In the genomic region with DNA sequence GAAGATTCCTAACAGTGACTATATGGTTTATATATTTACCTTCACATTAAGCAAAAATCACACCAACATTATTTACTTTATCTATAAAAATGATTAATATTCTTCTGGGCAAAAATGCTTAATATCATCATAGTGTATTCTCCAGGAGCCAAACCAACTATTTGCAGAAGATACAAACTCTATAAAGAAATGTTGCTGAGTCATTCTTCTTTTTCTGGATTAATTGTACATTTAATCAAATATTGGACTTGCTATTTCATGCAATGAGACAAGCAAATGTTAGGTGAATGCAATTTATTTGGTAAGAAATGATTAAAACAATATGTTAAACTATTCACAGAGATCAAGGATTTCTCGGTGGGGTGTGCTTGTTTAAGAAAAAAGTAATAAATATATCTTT, we compare ENCODE assay signal across 15 cellular contexts.
A peak's percentile ranks its signal among the peaks of the same experiment; 100 is the strongest.
DNase-seq lines count a peak whose midpoint lies in the region; ATAC-seq, FAIRE-seq and TF ChIP-seq lines count a peak whose summit lies in the region.
"Had no signal": no experiment of that assay in that cellular context is flagged by ENCODE, and none has a peak within 500 bp of the region (broad histone marks: within the 10 kb centered on the region; RNA-seq: fewer than 3 reads in every experiment).

No MANE protein-coding gene starts in this region.

- no peak for TF ChIP-seq RAD21 in HepG2 (CRISPR knock-in tag; IDR thresholded peaks at IDR 0.05)

- no peaks in the 10 kb centered on the region for H3K36me3 ChIP-seq in HepG2 (replicated peaks in 1 of 2; ENCODE audit: control insufficient read depth in 1 of 2, insufficient read depth in 2 of 2, low read length in 2 of 2)
- H3K36me3 ChIP-seq in right lobe of liver = no peaks in the 10 kb centered on the region
- no peaks in the 10 kb centered on the region for H3K36me3 ChIP-seq in adipocyte (ENCODE audit: control insufficient read depth, insufficient read depth, low read length, severe bottlenecking)
- H3K36me3 ChIP-seq: BE2C had no signal

- no peak for TF ChIP-seq CTCF in HepG2 (CRISPR knock-in tag; IDR thresholded peaks at IDR 0.05)
- TF ChIP-seq CTCF in right lobe of liver (IDR thresholded peaks at IDR 0.05) = no peak
- TF ChIP-seq CTCF in fibroblast of the aortic adventitia (IDR thresholded peaks at IDR 0.05; ENCODE audit: insufficient read depth, low read length) = no peak

- no peak overlapping the region for H3K4me3 ChIP-seq in HepG2 (replicated peaks in 1 of 3; ENCODE audit: insufficient read depth in 1 of 3, low read depth in 2 of 3, low read length in 3 of 3)
- H3K4me3 ChIP-seq in right lobe of liver = no peak overlapping the region
- no peak overlapping the region for H3K4me3 ChIP-seq in adipocyte (ENCODE audit: low read length)
- no peak overlapping the region for H3K4me3 ChIP-seq in fibroblast of the aortic adventitia (ENCODE audit: low read depth, low read length)
- H3K4me3 ChIP-seq: GM23248 had no signal

- no peaks in the 10 kb centered on the region for H3K4me1 ChIP-seq in HepG2 (ENCODE audit: insufficient read depth, low read length)
- H3K4me1 ChIP-seq in right lobe of liver = no peaks in the 10 kb centered on the region
- H3K4me1 ChIP-seq in adipocyte (ENCODE audit: control insufficient read depth, insufficient read depth, low read length) = peaks cover 10% of the 10 kb centered on the region
- H3K4me1 ChIP-seq: BE2C had no signal

- ATAC-seq in HepG2 (no peak), right lobe of liver (no peak), HG02840 (IDR thresholded peaks at IDR 0.05; ENCODE audit: low FRiP score, unreplicated experiment) (no peak)

- no peak for TF ChIP-seq EP300 in HepG2 (IDR thresholded peaks at IDR 0.05; ENCODE audit: low read depth in 2 of 2, low read length in 2 of 2)
- no peak for TF ChIP-seq EP300 in HepG2 (CRISPR knock-in tag; IDR thresholded peaks at IDR 0.05; ENCODE audit: borderline replicate concordance)

- H3K9me3 ChIP-seq in HepG2 (ENCODE audit: low read length) = no peaks in the 10 kb centered on the region
- no peaks in the 10 kb centered on the region for H3K9me3 ChIP-seq in right lobe of liver
- H3K9me3 ChIP-seq in adipocyte (ENCODE audit: control insufficient read depth, low read length) = no peaks in the 10 kb centered on the region
- H3K9me3 ChIP-seq: BE2C had no signal

- POLR2A ChIA-PET in HepG2 (lab: Yijun Ruan, JAX) = no interaction called here

- H3K4me2 ChIP-seq in HepG2 (ENCODE audit: low read depth, low read length) = no peak overlapping the region

- WGBS in HepG2 (ENCODE audit: low lambda C conversion rate) = 2% methylated on average over 1 of the region's 1 CpG
- 10% methylated on average over 1 of the region's 1 CpG for WGBS in right lobe of liver (ENCODE audit: insufficient coverage, low coverage, low lambda C conversion rate, missing lambda C conversion rate)

- intact Hi-C loops in HepG2 (cut with micrococcal nuclease; ENCODE audit: unreplicated experiment) (no loop called here), right lobe of liver (cut with DNase I) (no loop called here)

- CTCF ChIA-PET in HepG2 (lab: Yijun Ruan, JAX; ENCODE audit: low intra/inter-chr PET ratio, low total read pairs) = no interaction called here

- H4K20me1 ChIP-seq in HepG2 (ENCODE audit: insufficient read depth, low read length) = no peaks in the 10 kb centered on the region

- FAIRE-seq in HepG2 (lab: Jason Lieb, UNC) = no peak

- no TSS peak for BruUV-seq in HepG2 (replicated peaks; lab: Mats Ljungman, UMichigan)

- in situ Hi-C loops in HepG2 (cut with HindIII; ENCODE audit: extremely low pct_ligation_motif_present, low pct_unique_long_range_greater_than_20kb) = no loop called here

- H3K27me3 ChIP-seq in HepG2 (ENCODE audit: control insufficient read depth in 1 of 2, insufficient read depth in 2 of 2, low read length in 2 of 2) (no peaks in the 10 kb centered on the region), right lobe of liver (no peaks in the 10 kb centered on the region), adipocyte (replicated peaks; ENCODE audit: control insufficient read depth, insufficient read depth, low read length) (no peaks in the 10 kb centered on the region)
- H3K27me3 ChIP-seq: BE2C had no signal

- TF ChIP-seq POLR2A in HepG2 (IDR thresholded peaks at IDR 0.05; ENCODE audit: insufficient read depth in 1 of 2, low read depth in 2 of 2, low read length in 2 of 2) = no peak
- no peak for TF ChIP-seq POLR2A in right lobe of liver (IDR thresholded peaks at IDR 0.05)

- no peaks in the 10 kb centered on the region for H3K79me2 ChIP-seq in HepG2 (ENCODE audit: insufficient read depth, low read length)

- no peak overlapping the region for H3K27ac ChIP-seq in HepG2 (ENCODE audit: extremely low read length, insufficient read depth, low read length)
- H3K27ac ChIP-seq in right lobe of liver = no peak overlapping the region
- H3K27ac ChIP-seq: GM23248 had no signal

- no peak overlapping the region for H3K9ac ChIP-seq in HepG2 (ENCODE audit: insufficient read depth, low read depth, low read length)
- no peak overlapping the region for H3K9ac ChIP-seq in adipocyte (ENCODE audit: low read length)
- H3K9ac ChIP-seq: GM23248 had no signal

- DNase-seq in HepG2 (ENCODE audit: low spot score) (no peak), right lobe of liver (no peak), adipocyte (ENCODE audit: low read depth) (peak; percentile 24), fibroblast of the aortic adventitia (ENCODE audit: low read depth) (peak; percentile 15), dermis blood vessel endothelial cell (no peak), NCI-H510A (lab: John Stamatoyannopoulos, UW) (no peak)
- DNase-seq: 8988T; ACHN; BE2C; CD4-positive, CD25-positive, alpha-beta regulatory T cell; DMS53; GM23248; H7; Karpas-422 had no signal

- H2AFZ ChIP-seq in HepG2 (ENCODE audit: low read length) = no peak overlapping the region
- H2AFZ ChIP-seq: GM23248 had no signal

TF ChIP-seq in HepG2, 621 proteins besides CTCF, POLR2A, EP300 and RAD21:
- TF ChIP-seq NCOR1 (IDR thresholded peaks at IDR 0.05; ENCODE audit: borderline replicate concordance, low read length) = no peak
- TF ChIP-seq NFE2L2 (IDR thresholded peaks at IDR 0.05; ENCODE audit: low read length) = peak; percentile 70

Comparison
In these comparisons a context has a peak if more than half of its experiments do, and no peak if none do; other contexts are left out.
1. DNase-seq: peak in adipocyte (single experiment) and fibroblast of the aortic adventitia (single experiment); none in HepG2 (single experiment), right lobe of liver (0 of 3), dermis blood vessel endothelial cell (single experiment) and NCI-H510A (single experiment).